ENCODE assay signal across 9 cellular contexts in the genomic region with DNA sequence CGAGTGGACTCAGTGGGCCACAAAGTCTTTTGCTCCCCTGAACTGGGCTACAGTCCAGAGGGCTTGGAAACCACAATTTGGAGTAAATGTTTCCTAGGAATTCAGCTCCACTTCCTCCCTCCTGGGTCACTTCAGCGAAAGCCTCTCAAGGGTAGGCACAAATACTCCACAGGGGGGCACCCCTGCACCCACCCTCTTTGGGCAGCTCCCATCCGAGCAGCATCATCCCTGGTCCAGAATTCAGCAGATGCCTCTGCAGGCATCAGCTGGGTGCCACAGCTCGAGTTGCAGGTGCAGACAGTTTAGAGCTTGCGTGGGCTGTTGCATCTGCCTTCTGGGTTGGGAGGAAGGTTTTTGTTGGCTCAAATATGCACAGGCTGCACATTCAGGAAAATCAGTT. TPM values are rescaled to one million over a fixed set of nuclear protein-coding genes. Genes with fewer than 3 reads are reported as not detected.
A peak's percentile ranks its signal among the peaks of the same experiment; 100 is the strongest.
DNase-seq lines count a peak whose midpoint lies in the region; TF ChIP-seq lines count a peak whose summit lies in the region.
"Had no signal": no experiment of that assay in that cellular context is flagged by ENCODE, and none has a peak within 500 bp of the region (broad histone marks: within the 10 kb centered on the region; RNA-seq: fewer than 3 reads in every experiment).

No MANE protein-coding gene starts in this region.

- WGBS in GM23248 (ENCODE audit: low coverage in 1 of 2, low lambda C conversion rate in 2 of 2, missing lambda C conversion rate in 2 of 2), 2 experiments = 72 to 73% methylated on average over 5 of the region's 5 CpGs
- WGBS in lower leg skin, 2 donors = 48 to 66% methylated on average over 5 of the region's 5 CpGs

- H3F3A ChIP-seq in GM23248 (ENCODE audit: insufficient read depth) = peaks cover 12% of the 10 kb centered on the region

- no peaks in the 10 kb centered on the region for H3K9me2 ChIP-seq in GM23248 (ENCODE audit: insufficient read depth)

- peaks cover 13 to 33% (median 31%) of the 10 kb centered on the region in 10 experiments for H3K4me1 ChIP-seq in BLaER1 treated with 17β-estradiol and CSF1 and Interleukin-3, amounts not matched to agents 10 nM and 100 nM
- H3K4me1 ChIP-seq in GM23248 (ENCODE audit: insufficient read depth) = 0 out of 2 replicates have a peak, but pooled peaks cover 12% of the 10 kb centered on the region

- no peaks in the 10 kb centered on the region for H3K27me3 ChIP-seq in BLaER1 treated with 17β-estradiol and CSF1 and Interleukin-3, amounts not matched to agents 10 nM and 100 nM
- H3K27me3 ChIP-seq in GM23248 (replicated peaks; ENCODE audit: insufficient read depth) = no peaks in the 10 kb centered on the region; the same call in 1 of the 2 replicates

- TF ChIP-seq POLR2A in lower leg skin (IDR thresholded peaks at IDR 0.05) = no peak

- no peak for TF ChIP-seq CTCF in lower leg skin (IDR thresholded peaks at IDR 0.05)

- in situ Hi-C loops in GM23248 (cut with MboI) = no loop called here

- no peaks in the 10 kb centered on the region for H3K36me3 ChIP-seq in BLaER1 treated with 17β-estradiol and CSF1 and Interleukin-3, amounts not matched to agents 10 nM and 100 nM
- H3K36me3 ChIP-seq in GM23248 (ENCODE audit: low read depth) = no peaks in the 10 kb centered on the region

- H3K79me2 ChIP-seq in GM23248 (ENCODE audit: insufficient read depth) = no peaks in the 10 kb centered on the region

- no peak overlapping the region for H2AFZ ChIP-seq in GM23248

- H3K27ac ChIP-seq in BLaER1 treated with 17β-estradiol and CSF1 and Interleukin-3, amounts not matched to agents 10 nM and 100 nM = no peak overlapping the region
- no peak overlapping the region for H3K27ac ChIP-seq in GM23248

- no peak overlapping the region for H3K9ac ChIP-seq in BLaER1 treated with 17β-estradiol and CSF1 and Interleukin-3, amounts not matched to agents 10 nM and 100 nM
- no peak overlapping the region for H3K9ac ChIP-seq in GM23248

- intact Hi-C loops in lower leg skin (cut with DNase I; ENCODE audit: low total_unique reads) = no loop called here

- peak overlapping the region in 8 of 11 experiments; percentile 78 to 85 (median 79); a peak in 13 of 22 replicates for H3K4me2 ChIP-seq in BLaER1 treated with 17β-estradiol and CSF1 and Interleukin-3, amounts not matched to agents 10 nM and 100 nM
- H3K4me2 ChIP-seq in GM23248 (ENCODE audit: unreplicated experiment) = no peak overlapping the region

- H3K4me3 ChIP-seq in BLaER1 treated with 17β-estradiol and CSF1 and Interleukin-3, amounts not matched to agents 10 nM and 100 nM = no peak overlapping the region
- H3K4me3 ChIP-seq in GM23248 (no peak overlapping the region), lower leg skin (ENCODE audit: low read depth, poor library complexity, severe bottlenecking) (no peak overlapping the region)

- no peaks in the 10 kb centered on the region for H3K9me3 ChIP-seq in BLaER1 treated with 17β-estradiol and CSF1 and Interleukin-3, amounts not matched to agents 10 nM and 100 nM (replicated peaks in 1 of 11)
- H3K9me3 ChIP-seq in GM23248 (ENCODE audit: low read depth) = no peaks in the 10 kb centered on the region

- DNase-seq in GM23248 (peak; percentile 29), RPMI7951 (ENCODE audit: low read depth) (peak; percentile 24), kidney tubule cell (ENCODE audit: low spot score) (peak; percentile 35), T1000 (lab: John Stamatoyannopoulos, UW) (no peak), AG20443 (ENCODE audit: low spot score) (no peak), hypothalamus (lab: John Stamatoyannopoulos, UW) (no peak), lower leg skin (ENCODE audit: low spot score in 2 of 2) (no peak)
- DNase-seq: stimulated activated CD4-positive, alpha-beta T cell treated with anti-CD3 and anti-CD28 coated beads, Interleukin-4, amount 100 ng/mL, for 4 hours had no signal

- no peaks in the 10 kb centered on the region for H4K20me1 ChIP-seq in BLaER1 treated with 17β-estradiol and CSF1 and Interleukin-3, amounts not matched to agents 10 nM and 100 nM
- no peaks in the 10 kb centered on the region for H4K20me1 ChIP-seq in GM23248 (ENCODE audit: insufficient read depth)

RNA-seq across cellular contexts. Expression of a gene that starts 25.0 kb away (rescaled TPM):
- 0.25 and 0.32 TPM in 2 replicates for total RNA-seq in GM23248 (2014; rRNA removed; shearing (Covaris generic))
- polyA plus RNA-seq in GM23248 (2016; fragmentation: Nextera tagmentation; extraction: Ambion mirVana) = 0.29 and 0.38 TPM in 2 replicates
- total RNA-seq in RPMI7951 (2014; rRNA removed; shearing (Covaris generic)) = 0.36 TPM in 1 of 2 replicates, not detected in the other
- 1 to 10 TPM in 1 of 4 donors, under 1 TPM in 3; 0.21 to 1.5 (median 0.72) TPM for total RNA-seq in lower leg skin

Comparison
In these comparisons a context has a peak if more than half of its experiments do, and no peak if none do; other contexts are left out.
1. DNase-seq: peak in GM23248 (single experiment), RPMI7951 (single experiment) and kidney tubule cell (single experiment); none in T1000 (single experiment), AG20443 (single experiment), hypothalamus (0 of 51) and lower leg skin (0 of 2).